In the genomic region with DNA sequence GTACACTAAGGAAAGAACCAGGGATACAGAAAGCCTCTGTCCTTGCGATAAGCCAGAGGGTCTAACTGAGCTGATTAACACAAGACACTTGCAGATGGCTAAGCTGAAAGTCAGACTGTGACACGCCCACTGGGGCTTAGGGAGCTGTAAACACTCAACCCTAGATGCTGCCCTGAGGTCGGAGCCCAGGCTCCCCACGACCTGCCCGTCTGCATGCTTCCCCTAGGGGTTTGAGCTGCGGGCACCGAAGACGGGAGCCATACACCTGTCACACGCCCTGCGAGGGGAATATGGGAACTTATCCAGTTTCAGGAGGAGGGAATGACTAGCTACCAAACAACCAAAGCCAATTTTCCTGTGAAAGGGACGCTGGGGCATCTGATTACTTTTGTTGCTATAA, we compare ENCODE assay signal across 1 cellular context.
TF ChIP-seq lines count a peak whose summit lies in the region.

No MANE protein-coding gene starts in this region.

TF ChIP-seq in HCT116, 20 proteins besides CTCF, POLR2A, EP300 and RAD21 (continued from another document):
- no peak for TF ChIP-seq EGR1 (IDR thresholded peaks at IDR 0.05; ENCODE audit: low read depth)
